Comparison of ENCODE assay signal across 28 cellular contexts in the genomic region with DNA sequence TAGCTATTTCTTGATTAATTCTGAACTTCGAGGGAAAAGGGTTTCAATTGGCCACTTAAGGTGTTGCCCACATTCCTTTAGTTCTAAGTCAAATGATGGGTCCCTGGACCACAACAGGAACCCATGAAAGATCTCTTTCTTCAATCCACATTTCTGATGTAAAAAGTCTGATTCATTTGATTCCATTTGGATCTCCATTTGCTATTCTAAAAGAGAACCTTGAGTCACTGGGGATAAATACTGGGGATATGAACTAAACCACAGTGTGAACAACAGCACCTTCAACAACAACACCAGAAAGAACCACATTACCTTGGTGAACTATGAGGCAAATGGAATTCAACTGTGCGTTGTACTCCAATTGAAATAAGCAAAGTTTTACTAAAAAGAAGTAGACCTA.
"Had no signal": no experiment of that assay in that cellular context is flagged by ENCODE, and none has a peak within 500 bp of the region (broad histone marks: within the 10 kb centered on the region; RNA-seq: fewer than 3 reads in every experiment).

No MANE protein-coding gene starts in this region.

- H3K9me3 Mint-ChIP-seq: activated CD4-positive, alpha-beta T cell treated with anti-CD3 and anti-CD28 coated beads, Interleukin-2, amount 10 ng/mL, durations not matched to agents 24 days and 14 days; activated naive CD8-positive, alpha-beta T cell treated with anti-CD3 and anti-CD28 coated beads for 36 hours; activated T-helper 17 cell treated with anti-CD3 and anti-CD28 coated beads, Interleukin-2, amount 50 U/mL, for 72 hours had no signal

- H3K27me3 Mint-ChIP-seq: activated CD4-positive, alpha-beta T cell treated with anti-CD3 and anti-CD28 coated beads, Interleukin-2, amount 10 ng/mL, durations not matched to agents 24 days and 14 days had no signal

- H3K4me3 ChIP-seq: body of pancreas, breast epithelium, SJCRH30, SK-N-MC had no signal

- H3K27ac ChIP-seq: body of pancreas, SJCRH30, SK-N-MC had no signal

- H3K4me3 Mint-ChIP-seq: activated CD4-positive, alpha-beta T cell treated with anti-CD3 and anti-CD28 coated beads, Interleukin-2, amount 10 ng/mL, durations not matched to agents 24 days and 14 days; activated CD8-positive, alpha-beta T cell treated with anti-CD3 and anti-CD28 coated beads for 36 hours; activated naive CD8-positive, alpha-beta T cell treated with anti-CD3 and anti-CD28 coated beads for 36 hours; activated T-cell treated with anti-CD3 and anti-CD28 coated beads, Interleukin-2, amount 50 U/mL, for 72 hours; activated T-helper 17 cell treated with anti-CD3 and anti-CD28 coated beads, Interleukin-2, amount 50 U/mL, for 72 hours had no signal

- H3K9me3 ChIP-seq: body of pancreas, breast epithelium, SJCRH30 had no signal

- H3K4me1 ChIP-seq: body of pancreas, breast epithelium, SJCRH30 had no signal

- H3K36me3 Mint-ChIP-seq: activated naive CD8-positive, alpha-beta T cell treated with anti-CD3 and anti-CD28 coated beads for 36 hours had no signal

- H3K36me3 ChIP-seq: breast epithelium, SJCRH30 had no signal

- H3K27me3 ChIP-seq: body of pancreas, breast epithelium, SJCRH30 had no signal

- DNase-seq: activated CD4-positive, alpha-beta T cell treated with anti-CD3 and anti-CD28 coated beads, Interleukin-2, amount 10 ng/mL, durations not matched to agents 24 days and 14 days; activated CD4-positive, alpha-beta T cell treated with anti-CD3 and anti-CD28 coated beads, Interleukin-2, amount 50 U/mL, for 4 hours; activated CD8-positive, alpha-beta T cell treated with anti-CD3 and anti-CD28 coated beads for 36 hours; activated effector memory CD4-positive, alpha-beta T cell treated with anti-CD3 and anti-CD28 coated beads, Interleukin-2, amount 50 U/mL, for 16 hours; activated naive CD4-positive, alpha-beta T cell; activated naive CD4-positive, alpha-beta T cell treated with anti-CD3 and anti-CD28 coated beads, Interleukin-2, amount 50 U/mL, for 16 hours; activated naive CD8-positive, alpha-beta T cell treated with anti-CD3 and anti-CD28 coated beads for 36 hours; activated T-cell treated with anti-CD3 and anti-CD28 coated beads, Interleukin-2, amount 50 U/mL, for 1 hour; activated T-cell treated with anti-CD3 and anti-CD28 coated beads, Interleukin-2, amount 50 U/mL, for 72 hours; amniotic stem cell; aorta; body of pancreas; caudate nucleus; cerebellar nuclear complex; KG1; NCI-H1092; NCI-H1436 treated with DMSO at 0.1 percent for 48 hours; NCI-H1694 treated with DMSO at 0.1 percent for 48 hours; NCI-H2029; NCI-H345; NCI-H524 treated with DMSO at 0.1 percent for 48 hours; SHP77; SJCRH30; T1000 had no signal

- ATAC-seq: activated CD8-positive, alpha-beta T cell treated with anti-CD3 and anti-CD28 coated beads for 36 hours; activated T-cell treated with anti-CD3 and anti-CD28 coated beads, Interleukin-2, amount 50 U/mL, for 72 hours; activated T-helper 17 cell treated with anti-CD3 and anti-CD28 coated beads, Interleukin-2, amount 50 U/mL, for 72 hours; body of pancreas; Panc1 had no signal

- H3K4me1 Mint-ChIP-seq: activated CD4-positive, alpha-beta T cell treated with anti-CD3 and anti-CD28 coated beads, Interleukin-2, amount 10 ng/mL, durations not matched to agents 24 days and 14 days; activated naive CD8-positive, alpha-beta T cell treated with anti-CD3 and anti-CD28 coated beads for 36 hours; activated T-helper 17 cell treated with anti-CD3 and anti-CD28 coated beads, Interleukin-2, amount 50 U/mL, for 72 hours had no signal

- H3K27ac Mint-ChIP-seq: activated CD4-positive, alpha-beta T cell treated with anti-CD3 and anti-CD28 coated beads, Interleukin-2, amount 10 ng/mL, durations not matched to agents 24 days and 14 days; activated CD8-positive, alpha-beta T cell treated with anti-CD3 and anti-CD28 coated beads for 36 hours; activated naive CD8-positive, alpha-beta T cell treated with anti-CD3 and anti-CD28 coated beads for 36 hours; activated T-cell treated with anti-CD3 and anti-CD28 coated beads, Interleukin-2, amount 50 U/mL, for 72 hours; activated T-helper 17 cell treated with anti-CD3 and anti-CD28 coated beads, Interleukin-2, amount 50 U/mL, for 72 hours had no signal
